ENCODE assay signal across 13 cellular contexts in genomic region chr10:86955501-86956194, GRCh38. TPM values are rescaled to one million over a fixed set of nuclear protein-coding genes. Genes with fewer than 3 reads are reported as not detected.
DNase-seq lines count a peak whose midpoint lies in the region; ATAC-seq and TF ChIP-seq lines count a peak whose summit lies in the region.
"Had no signal": no experiment of that assay in that cellular context is flagged by ENCODE, and none has a peak within 500 bp of the region (broad histone marks: within the 10 kb centered on the region; RNA-seq: fewer than 3 reads in every experiment).

No MANE protein-coding gene starts in this region.

- CTCF ChIA-PET in RWPE1 (lab: Yijun Ruan, JAX) = interaction anchor here (0.5 to 0.8 kb wide), 2 partner anchors 12 to 17 kb away, joined by 3 to 4 read pairs; partner anchors contain the start of gene ADIRF

- H3K36me3 ChIP-seq in esophagus squamous epithelium (no peaks in the 10 kb centered on the region), mesodermal cell (ENCODE audit: control insufficient read depth, insufficient read depth, low read length) (peaks cover 4% of the 10 kb centered on the region), thoracic aorta (no peaks in the 10 kb centered on the region)
- H3K36me3 ChIP-seq: BLaER1, brain microvascular endothelial cell had no signal

- no peak for TF ChIP-seq CTCF in RWPE1 (conservative IDR thresholded peaks at IDR 0.05; ENCODE audit: low read depth)
- TF ChIP-seq CTCF in esophagus squamous epithelium (IDR thresholded peaks at IDR 0.05) = no peak
- no peak for TF ChIP-seq CTCF in thoracic aorta (IDR thresholded peaks at IDR 0.05)

- no peak for TF ChIP-seq POLR2A in esophagus squamous epithelium (IDR thresholded peaks at IDR 0.05)

- no peak for ATAC-seq in thoracic aorta (ENCODE audit: insufficient number of reproducible peaks, low FRiP score, low read depth)
- ATAC-seq in HG02970 (IDR thresholded peaks at IDR 0.05; ENCODE audit: low FRiP score, unreplicated experiment) = no peak

- DNase-seq in RWPE1 (ENCODE audit: low spot score) (no peak), esophagus squamous epithelium (lab: John Stamatoyannopoulos, UW) (no peak), thoracic aorta (ENCODE audit: low spot score) (peak; percentile 1), NCI-H2171 treated with DMSO at 0.1 percent for 48 hours (lab: John Stamatoyannopoulos, UW) (no peak), NCI-H82 (lab: John Stamatoyannopoulos, UW) (no peak), NCI-H2171 (lab: John Stamatoyannopoulos, UW) (no peak)
- DNase-seq: brain microvascular endothelial cell, mammary epithelial cell, NCI-H524, retina had no signal

- intact Hi-C loops in esophagus squamous epithelium (cut with DNase I) = no loop called here

- H3K4me1 ChIP-seq in esophagus squamous epithelium = peaks cover 27 to 88% (median 49%) of the 10 kb centered on the region in 3 donors
- peaks cover 55% of the 10 kb centered on the region for H3K4me1 ChIP-seq in mesodermal cell (ENCODE audit: control insufficient read depth, insufficient read depth, low read length, poor library complexity, severe bottlenecking)
- peaks cover 66 to 98% of the 10 kb centered on the region in 2 donors for H3K4me1 ChIP-seq in thoracic aorta (ENCODE audit: control insufficient read depth in 1 of 2, low read depth in 2 of 2)

- H3K9me3 ChIP-seq in esophagus squamous epithelium = peaks cover 0 to 9% (median 0%) of the 10 kb centered on the region in 3 donors
- peaks cover 28% of the 10 kb centered on the region for H3K9me3 ChIP-seq in mesodermal cell (ENCODE audit: control insufficient read depth, low read length)
- no peaks in the 10 kb centered on the region for H3K9me3 ChIP-seq in thoracic aorta

- H3K27me3 ChIP-seq in esophagus squamous epithelium = no peaks in the 10 kb centered on the region
- no peaks in the 10 kb centered on the region for H3K27me3 ChIP-seq in thoracic aorta (replicated peaks; ENCODE audit: insufficient read depth)
- H3K27me3 ChIP-seq: BLaER1, brain microvascular endothelial cell had no signal

- POLR2A ChIA-PET in RWPE1 (lab: Yijun Ruan, JAX; ENCODE audit: low non-redundant PET) = no interaction called here

- peak overlapping the region; percentile 14 to 54 (median 36) for H3K4me3 ChIP-seq in esophagus squamous epithelium
- peak overlapping the region; percentile 30 for H3K4me3 ChIP-seq in mesodermal cell (ENCODE audit: extremely low read depth, insufficient read depth, low read length, poor library complexity, severe bottlenecking)
- H3K4me3 ChIP-seq in thoracic aorta = peak overlapping the region; percentile 31
- H3K4me3 ChIP-seq: BLaER1 had no signal

- peak overlapping the region; percentile 20; the same call in 1 of the 2 replicates for H3K27ac ChIP-seq in RWPE1
- H3K27ac ChIP-seq in esophagus squamous epithelium = peak overlapping the region; percentile 66 to 86 (median 78)
- peak overlapping the region; percentile 85 for H3K27ac ChIP-seq in mesodermal cell (ENCODE audit: low read depth, low read length, severe bottlenecking)
- H3K27ac ChIP-seq in thoracic aorta = peak overlapping the region; percentile 92 to 97
- H3K27ac ChIP-seq: BLaER1, brain microvascular endothelial cell had no signal

- WGBS in esophagus squamous epithelium, 2 donors = 65% methylated on average over 8 of the region's 16 CpGs; no CpG with 5 or more reads in 1 of the 2 donors
- WGBS in mesodermal cell (ENCODE audit: insufficient coverage in 2 of 2), 2 experiments = 48 to 77% methylated on average over 2 to 5 of the region's 16 CpGs

RNA-seq across cellular contexts. Expression of gene MMRN2, which starts 1.8 kb away (rescaled TPM):
- 10 to 100 TPM in 2 of 4 donors, 1 to 10 TPM in 2; 3.4 to 18.1 (median 11.0) TPM for total RNA-seq in esophagus squamous epithelium
- 46.3 TPM for polyA plus RNA-seq in mesodermal cell (2013, experiment 1 of 2)
- polyA plus RNA-seq in mesodermal cell (2013, experiment 2 of 2) = 27.6 TPM
- 10 to 100 TPM; 49.4 to 55.0 TPM for total RNA-seq in thoracic aorta

RNA-seq across cellular contexts. Expression of gene SNCG, which starts 2.8 kb away (rescaled TPM):
- total RNA-seq in esophagus squamous epithelium = 10 to 100 TPM in 2 of 4 donors, 1 to 10 TPM in 2; 5.3 to 32.4 (median 11.4) TPM
- polyA plus RNA-seq in mesodermal cell (2013, experiment 1 of 2) = 23.5 TPM
- polyA plus RNA-seq in mesodermal cell (2013, experiment 2 of 2) = 18.6 TPM
- 100 to 1,000 TPM in 1 of 2 donors, 10 to 100 TPM in 1; 50.9 to 167 TPM for total RNA-seq in thoracic aorta

RNA-seq across cellular contexts. Expression of gene ADIRF, which starts 12.6 kb away (rescaled TPM):
- total RNA-seq in esophagus squamous epithelium (10 to 100 TPM; 23.8 to 74.4 (median 47.4) TPM), thoracic aorta (100 to 1,000 TPM; 318 to 644 TPM)
- 0.48 TPM for polyA plus RNA-seq in mesodermal cell (2013, experiment 1 of 2)
- not detected for polyA plus RNA-seq in mesodermal cell (2013, experiment 2 of 2)

Comparison
In these comparisons a context has a peak if more than half of its experiments do, and no peak if none do; other contexts are left out.
1. H3K27ac ChIP-seq: peak in every context shown above with its lines; median percentile 94 in thoracic aorta; 85 in mesodermal cell; 78 in esophagus squamous epithelium; 20 in RWPE1.
2. RNA of gene ADIRF, which starts 12.6 kb away (total RNA-seq): 318 to 644 TPM in thoracic aorta; 23.8 to 74.4 TPM in esophagus squamous epithelium; every median in the first group is over 4 times any median in the second.
3. Peak in every context shown above with its lines, with median percentiles within 50 percentile points of each other: H3K4me3 ChIP-seq.